20 cellular contexts compared by ENCODE assay signal in genomic region chr17:80032614-80033171, GRCh38. TPM values are rescaled to one million over a fixed set of nuclear protein-coding genes. Genes with fewer than 3 reads are reported as not detected.
DNase-seq lines count a peak whose midpoint lies in the region; ATAC-seq, FAIRE-seq and TF ChIP-seq lines count a peak whose summit lies in the region.
"Had no signal": no experiment of that assay in that cellular context is flagged by ENCODE, and none has a peak within 500 bp of the region (broad histone marks: within the 10 kb centered on the region; RNA-seq: fewer than 3 reads in every experiment).

No MANE protein-coding gene starts in this region.

- peaks cover 3% of the 10 kb centered on the region for H3K36me3 Mint-ChIP-seq in IgD-negative memory B cell
- H3K36me3 Mint-ChIP-seq in type B pancreatic cell: peaks cover 7% of the 10 kb centered on the region

- no peak for TF ChIP-seq RAD21 in GM12878 (IDR thresholded peaks at IDR 0.05; ENCODE audit: insufficient read depth, low read depth, low read length)
- TF ChIP-seq RAD21 in neural cell (conservative IDR thresholded peaks at IDR 0.05): no peak

- H3K36me3 ChIP-seq in GM12878 (ENCODE audit: control insufficient read depth in 2 of 2, insufficient read depth in 2 of 2, low read length in 1 of 2) (no peaks in the 10 kb centered on the region), neural cell (ENCODE audit: insufficient read depth, low read length) (no peaks in the 10 kb centered on the region)

- H3K4me3 Mint-ChIP-seq in IgD-negative memory B cell (peak overlapping the region in 1 of 4 donors; percentile 53), type B pancreatic cell (peak overlapping the region; percentile 35)
- H3K4me3 Mint-ChIP-seq: H9 had no signal

- no peaks in the 10 kb centered on the region for H3K9me2 ChIP-seq in neural cell (ENCODE audit: insufficient read depth, low read length)

- SMC1A ChIA-PET in GM12878 (lab: Charles Lee; ENCODE audit: uncharacterized antibody, unreplicated experiment): no interaction called here

- no peak overlapping the region for H3K9ac ChIP-seq in GM12878 (ENCODE audit: control insufficient read depth, insufficient read depth, low read length)
- H3K9ac ChIP-seq in neural cell (ENCODE audit: low read length): no peak overlapping the region

- H2AFZ ChIP-seq in GM12878 (ENCODE audit: control insufficient read depth, low read depth, low read length): no peak overlapping the region
- no peak overlapping the region for H2AFZ ChIP-seq in neural cell (ENCODE audit: low read depth, low read length)

- H3K9me3 Mint-ChIP-seq in IgD-negative memory B cell (no peaks in the 10 kb centered on the region), type B pancreatic cell (peaks cover 4% of the 10 kb centered on the region)
- H3K9me3 Mint-ChIP-seq: CD8-positive, alpha-beta memory T cell had no signal

- TF ChIP-seq POLR2A in GM12878 (IDR thresholded peaks at IDR 0.05; ENCODE audit: low read depth, low read length): no peak

- H3K4me1 ChIP-seq in GM12878 (ENCODE audit: control insufficient read depth, insufficient read depth, low read length): no peaks in the 10 kb centered on the region

- no peaks in the 10 kb centered on the region for H3K9me3 ChIP-seq in GM12878 (replicated peaks; ENCODE audit: control insufficient read depth, insufficient read depth, low read length)
- H3K9me3 ChIP-seq in neural cell (ENCODE audit: low read length): no peaks in the 10 kb centered on the region

- RAD21 ChIA-PET in GM12878 (lab: Charles Lee; ENCODE audit: unreplicated experiment): no interaction called here

- in situ Hi-C loops in GM12878 (cut with MboI): no loop called here

- 0 out of 2 replicates have a peak overlapping the region, but pooled peaks have one; percentile 2 for H3K4me3 ChIP-seq in GM12878
- H3K4me3 ChIP-seq in neural cell (ENCODE audit: low read length): peak overlapping the region; percentile 94

- POLR2A ChIA-PET in GM12878 (lab: Charles Lee): no interaction called here

- H4K20me1 ChIP-seq in GM12878 (ENCODE audit: control insufficient read depth, insufficient read depth): no peaks in the 10 kb centered on the region; the same call in 1 of the 2 replicates
- H4K20me1 ChIP-seq in neural cell (ENCODE audit: insufficient read depth): no peaks in the 10 kb centered on the region

- no peak for DNase-seq in GM12878 (ENCODE audit: low read depth, low spot score)
- DNase-seq in type B pancreatic cell (ENCODE audit: extremely low spot score, unreplicated experiment): no peak
- DNase-seq in NCI-H226: no peak
- no peak for DNase-seq in pons (ENCODE audit: low spot score)
- DNase-seq: ACHN; CD8-positive, alpha-beta memory T cell; DND-41; IMR-90; Kasumi-1; MM.1S; NCI-H1092; NCI-H146; NCI-H2081; NCI-H748 treated with DMSO at 0.1 percent for 48 hours; SHP77 had no signal

- BruUV-seq in GM12878 (replicated peaks; lab: Mats Ljungman, UMichigan): no TSS peak

- no peak overlapping the region for H3K27ac ChIP-seq in GM12878 (ENCODE audit: control insufficient read depth, insufficient read depth)
- no peak overlapping the region for H3K27ac ChIP-seq in neural cell (ENCODE audit: low read length)

- CTCF ChIA-PET in GM12878 (lab: Yijun Ruan, JAX): interaction anchor here (1.0 to 1.1 kb wide), 2 partner anchors 26 to 234 kb away, joined by 3 read pairs; no protein-coding TSS in a partner anchor

- H3K27me3 ChIP-seq in GM12878 (replicated peaks in 1 of 2; ENCODE audit: control insufficient read depth in 2 of 2, insufficient read depth in 2 of 2, low read length in 1 of 2): peaks cover 3 to 4% of the 10 kb centered on the region in 2 experiments; a peak in 3 of 4 replicates
- no peaks in the 10 kb centered on the region for H3K27me3 ChIP-seq in neural cell (ENCODE audit: insufficient read depth, low read depth, low read length)

- H3K27me3 Mint-ChIP-seq in IgD-negative memory B cell (peaks cover 9% of the 10 kb centered on the region), type B pancreatic cell (no peaks in the 10 kb centered on the region)

- TF ChIP-seq CTCF in GM12878 (IDR thresholded peaks at IDR 0.05 in 2 of 3, conservative IDR thresholded peaks at IDR 0.05 in 1 of 3; ENCODE audit: control insufficient read depth in 2 of 3, extremely low read depth in 1 of 3, insufficient read depth in 1 of 3, low read depth in 3 of 3, low read length in 3 of 3) (no peak), neural cell (IDR thresholded peaks at IDR 0.05; ENCODE audit: poor library complexity, severe bottlenecking) (no peak), type B pancreatic cell (conservative IDR thresholded peaks at IDR 0.05) (no peak)

- H3K79me2 ChIP-seq in GM12878 (ENCODE audit: control insufficient read depth, insufficient read depth, low read length) (no peaks in the 10 kb centered on the region), neural cell (replicated peaks; ENCODE audit: insufficient read depth, low read length) (peaks cover 72% of the 10 kb centered on the region)

- H3F3A ChIP-seq in neural cell (ENCODE audit: insufficient read depth, low read length, poor library complexity, severe bottlenecking): no peaks in the 10 kb centered on the region

- intact Hi-C loops in GM12878 (cut with micrococcal nuclease; ENCODE audit: unreplicated experiment): no loop called here

- H3K27ac Mint-ChIP-seq in IgD-negative memory B cell: peak overlapping the region; percentile 3 to 43 (median 29)
- no peak overlapping the region for H3K27ac Mint-ChIP-seq in type B pancreatic cell

- H3K4me1 Mint-ChIP-seq in IgD-negative memory B cell: peaks cover 6 to 9% (median 7%) of the 10 kb centered on the region in 3 donors
- H3K4me1 Mint-ChIP-seq in type B pancreatic cell (ENCODE audit: unreplicated experiment): peaks cover 37% of the 10 kb centered on the region

- 72% methylated on average over 9 of the region's 9 CpGs for WGBS in GM12878 (ENCODE audit: insufficient coverage, insufficient replicate concordance, low lambda C conversion rate, missing lambda C conversion rate)

- no peak for FAIRE-seq in GM12878 (lab: Jason Lieb, UNC)
- FAIRE-seq: HTR-8/SVneo had no signal

- ATAC-seq in GM12878: no peak
- no peak for ATAC-seq in HG03280 (IDR thresholded peaks at IDR 0.05; ENCODE audit: unreplicated experiment)

- no peak overlapping the region for H3K4me2 ChIP-seq in GM12878 (ENCODE audit: control insufficient read depth, insufficient read depth)
- no peak overlapping the region for H3K4me2 ChIP-seq in neural cell (ENCODE audit: low read length)

- no peak for TF ChIP-seq EP300 in GM12878 (IDR thresholded peaks at IDR 0.05; ENCODE audit: borderline replicate concordance in 1 of 2, control insufficient read depth in 1 of 2, low read depth in 2 of 2, low read length in 2 of 2)
- TF ChIP-seq EP300 in neural cell (conservative IDR thresholded peaks at IDR 0.05; ENCODE audit: poor library complexity, severe bottlenecking): no peak

TF ChIP-seq in GM12878, 131 proteins besides CTCF, POLR2A, EP300 and RAD21 (continues in another document):
- TF ChIP-seq EZH2 (IDR thresholded peaks at IDR 0.05; ENCODE audit: borderline replicate concordance, control insufficient read depth, low read depth, low read length) (no peak), FOXM1 (IDR thresholded peaks at IDR 0.05; ENCODE audit: low read depth, low read length) (no peak)

TF ChIP-seq in neural cell, 6 proteins besides CTCF, POLR2A, EP300 and RAD21:
- no peak for TF ChIP-seq POLR2AphosphoS5 (IDR thresholded peaks at IDR 0.05)

RNA-seq across cellular contexts. Expression of gene TBC1D16, which starts 3.0 kb away (rescaled TPM):
- polyA plus RNA-seq in IgD-negative memory B cell: 1.7 TPM
- total RNA-seq in GM12878 (2013; cell fraction: nucleolus; rRNA removed): 0.25 and 0.32 TPM in 2 replicates
- total RNA-seq in GM12878 (2014; rRNA removed): 0.05 and 0.06 TPM in 2 replicates
- 0.04 TPM in 1 of 2 replicates, not detected in the other for total RNA-seq in GM12878 (2014; rRNA removed; fragmentation: Illumina TruSeq; extraction: Trizol)
- 0.10 and 0.13 TPM in 2 replicates for total RNA-seq in GM12878 (2021)
- polyA plus RNA-seq in GM12878 (2011; ENCODE audit: low read depth): 0.09 TPM
- 0.06 and 0.11 TPM in 2 replicates for polyA plus RNA-seq in GM12878 (2011; rRNA removed)
- polyA plus RNA-seq in GM12878 (2011; cell fraction: cytosol; rRNA removed): 0.03 and 0.17 TPM in 2 replicates
- 0.15 and 0.21 TPM in 2 replicates for polyA plus RNA-seq in GM12878 (2011; cell fraction: nucleus; rRNA removed)
- 0.09 and 0.13 TPM in 2 replicates for polyA plus RNA-seq in GM12878 (2012)
- not detected in 2 replicates for polyA plus RNA-seq in GM12878 (2014; fragmentation: Illumina TruSeq; extraction: Trizol)
- polyA plus RNA-seq in GM12878 (2014; fragmentation: Nextera tagmentation; extraction: Ambion mirVana): not detected
- 0.01 TPM in 2 replicates for polyA plus RNA-seq in GM12878 (2014; rRNA removed)
- under 1 TPM; 0.05 to 0.13 TPM for polyA plus RNA-seq in GM12878 (2016; fragmentation: Nextera tagmentation; extraction: Ambion mirVana)
- 0.15 and 0.37 TPM in 2 replicates for polyA minus RNA-seq in GM12878 (2011; rRNA and poly(A)+ RNA removed)
- polyA minus RNA-seq in GM12878 (2011; cell fraction: cytosol; rRNA and poly(A)+ RNA removed): 0.21 TPM in 1 of 2 replicates, not detected in the other
- 0.12 and 0.19 TPM in 2 replicates for polyA minus RNA-seq in GM12878 (2011; cell fraction: nucleus; rRNA and poly(A)+ RNA removed)
- polyA plus RNA-seq in neural cell: 19.8 and 29.5 TPM in 2 replicates
- 86.2 and 88.0 TPM in 2 replicates for polyA minus RNA-seq in neural cell
- total RNA-seq in type B pancreatic cell (ENCODE audit: low replicate concordance): 35.5 and 71.9 TPM in 2 replicates

RNA-seq across cellular contexts. Expression of gene CCDC40, which starts 3.7 kb away (rescaled TPM):
- polyA plus RNA-seq in IgD-negative memory B cell (not detected), GM12878 (2011; rRNA removed) (0.10 TPM in 1 of 2 replicates, not detected in the other), GM12878 (2014; fragmentation: Illumina TruSeq; extraction: Trizol) (not detected in 2 replicates), GM12878 (2014; fragmentation: Nextera tagmentation; extraction: Ambion mirVana) (not detected), GM12878 (2014; rRNA removed) (not detected in 2 replicates), GM12878 (2016; fragmentation: Nextera tagmentation; extraction: Ambion mirVana) (not detected), neural cell (5.5 and 15.0 TPM in 2 replicates)
- not detected in 2 replicates for total RNA-seq in GM12878 (2013; cell fraction: nucleolus; rRNA removed)
- total RNA-seq in GM12878 (2014; rRNA removed) (0.06 TPM in 1 of 2 replicates, not detected in the other), GM12878 (2014; rRNA removed; fragmentation: Illumina TruSeq; extraction: Trizol) (not detected in 2 replicates), GM12878 (2021) (not detected in 2 replicates), type B pancreatic cell (ENCODE audit: low replicate concordance) (8.5 and 29.6 TPM in 2 replicates)
- polyA plus RNA-seq in GM12878 (2011; ENCODE audit: low read depth): not detected
- 0.19 TPM in 1 of 2 replicates, not detected in the other for polyA plus RNA-seq in GM12878 (2011; cell fraction: cytosol; rRNA removed)
- 0.36 and 0.47 TPM in 2 replicates for polyA plus RNA-seq in GM12878 (2011; cell fraction: nucleus; rRNA removed)
- polyA plus RNA-seq in GM12878 (2012): not detected in 2 replicates
- polyA minus RNA-seq in GM12878 (2011; rRNA and poly(A)+ RNA removed): not detected in 2 replicates
- polyA minus RNA-seq in GM12878 (2011; cell fraction: cytosol; rRNA and poly(A)+ RNA removed): not detected in 2 replicates
- polyA minus RNA-seq in GM12878 (2011; cell fraction: nucleus; rRNA and poly(A)+ RNA removed): not detected in 2 replicates
- polyA minus RNA-seq in neural cell: 18.0 and 24.1 TPM in 2 replicates
- polyA plus RNA-seq: CD8-positive, alpha-beta memory T cell had no signal
